In genomic region chr1:166464333-166464732, GRCh38 we compare ENCODE assay signal across 34 cellular contexts.
"Had no signal": no experiment of that assay in that cellular context is flagged by ENCODE, and none has a peak within 500 bp of the region (broad histone marks: within the 10 kb centered on the region; RNA-seq: fewer than 3 reads in every experiment).

No MANE protein-coding gene starts in this region.

- H3K4me3 Mint-ChIP-seq: activated B cell treated with CpG ODN at 0.5 μM for 24 hours; activated CD4-positive, alpha-beta memory T cell treated with anti-CD3 and anti-CD28 coated beads, Interleukin-2, amount 10 ng/mL, durations not matched to agents 7 days and 5 days; activated CD4-positive, alpha-beta T cell treated with anti-CD3 and anti-CD28 coated beads for 36 hours; activated CD4-positive, alpha-beta T cell treated with anti-CD3 and anti-CD28 coated beads, Interleukin-2, amount 10 ng/mL, durations not matched to agents 7 days and 5 days; activated CD8-positive, alpha-beta memory T cell treated with anti-CD3 and anti-CD28 coated beads, Interleukin-2, amount 10 ng/mL, durations not matched to agents 7 days and 5 days; activated CD8-positive, alpha-beta T cell treated with anti-CD3 and anti-CD28 coated beads, Interleukin-2, amount 10 ng/mL, durations not matched to agents 7 days and 5 days; activated naive CD4-positive, alpha-beta T cell treated with anti-CD3 and anti-CD28 coated beads, Interleukin-2, amount 10 ng/mL, durations not matched to agents 7 days and 5 days; activated naive CD4-positive, alpha-beta T cell treated with anti-CD3 and anti-CD28 coated beads, Interleukin-2, amount 50 U/mL, for 24 hours; activated naive CD8-positive, alpha-beta T cell; activated naive CD8-positive, alpha-beta T cell treated with anti-CD3 and anti-CD28 coated beads, Interleukin-2, amount 10 ng/mL, durations not matched to agents 7 days and 5 days; activated naive CD8-positive, alpha-beta T cell treated with anti-CD3 and anti-CD28 coated beads, Interleukin-2, amount 50 U/mL, for 24 hours; activated T-cell treated with anti-CD3 and anti-CD28 coated beads, Interleukin-2, amount 50 U/mL, for 24 hours; brain; central memory CD8-positive, alpha-beta T cell; T-helper 17 cell had no signal

- H3K27me3 Mint-ChIP-seq: activated naive CD4-positive, alpha-beta T cell treated with anti-CD3 and anti-CD28 coated beads, Interleukin-2, amount 10 ng/mL, durations not matched to agents 7 days and 5 days; brain had no signal

- H3K27me3 ChIP-seq: ascending aorta, cardiac muscle cell had no signal

- H3K36me3 Mint-ChIP-seq: activated CD8-positive, alpha-beta memory T cell treated with anti-CD3 and anti-CD28 coated beads, Interleukin-2, amount 10 ng/mL, durations not matched to agents 7 days and 5 days; activated naive CD4-positive, alpha-beta T cell treated with anti-CD3 and anti-CD28 coated beads, Interleukin-2, amount 10 ng/mL, durations not matched to agents 7 days and 5 days; activated naive CD8-positive, alpha-beta T cell treated with anti-CD3 and anti-CD28 coated beads, Interleukin-2, amount 10 ng/mL, durations not matched to agents 7 days and 5 days; brain had no signal

- H3K27ac Mint-ChIP-seq: activated B cell treated with CpG ODN at 0.5 μM for 24 hours; activated CD4-positive, alpha-beta memory T cell treated with anti-CD3 and anti-CD28 coated beads, Interleukin-2, amount 10 ng/mL, durations not matched to agents 7 days and 5 days; activated CD4-positive, alpha-beta T cell treated with anti-CD3 and anti-CD28 coated beads for 36 hours; activated CD4-positive, alpha-beta T cell treated with anti-CD3 and anti-CD28 coated beads, Interleukin-2, amount 10 ng/mL, durations not matched to agents 7 days and 5 days; activated CD8-positive, alpha-beta memory T cell treated with anti-CD3 and anti-CD28 coated beads, Interleukin-2, amount 10 ng/mL, durations not matched to agents 7 days and 5 days; activated CD8-positive, alpha-beta T cell treated with anti-CD3 and anti-CD28 coated beads, Interleukin-2, amount 10 ng/mL, durations not matched to agents 7 days and 5 days; activated naive CD4-positive, alpha-beta T cell treated with anti-CD3 and anti-CD28 coated beads, Interleukin-2, amount 10 ng/mL, durations not matched to agents 7 days and 5 days; activated naive CD4-positive, alpha-beta T cell treated with anti-CD3 and anti-CD28 coated beads, Interleukin-2, amount 50 U/mL, for 24 hours; activated naive CD8-positive, alpha-beta T cell; activated naive CD8-positive, alpha-beta T cell treated with anti-CD3 and anti-CD28 coated beads, Interleukin-2, amount 10 ng/mL, durations not matched to agents 7 days and 5 days; activated naive CD8-positive, alpha-beta T cell treated with anti-CD3 and anti-CD28 coated beads, Interleukin-2, amount 50 U/mL, for 24 hours; activated T-cell treated with anti-CD3 and anti-CD28 coated beads, Interleukin-2, amount 50 U/mL, for 24 hours; activated T-helper 2 cell treated with anti-CD3 and anti-CD28 coated beads, Interferon-gamma antibody, Interleukin-2, Interleukin-4, amounts not matched to agents 10 μg/mL and 5 μg/mL and 100 μg/mL, durations not matched to agents 14 hours and 24 hours and 36 hours; brain; T-helper 17 cell had no signal

- H3K4me1 ChIP-seq: ascending aorta had no signal

- H3K4me3 ChIP-seq: ascending aorta, cardiac muscle cell had no signal

- DNase-seq: activated B cell treated with CpG ODN at 0.5 μM for 24 hours; activated CD4-positive, alpha-beta memory T cell treated with anti-CD3 and anti-CD28 coated beads, Interleukin-2, amount 10 ng/mL, durations not matched to agents 7 days and 5 days; activated CD4-positive, alpha-beta T cell treated with anti-CD3 and anti-CD28 coated beads for 1 hour; activated CD4-positive, alpha-beta T cell treated with anti-CD3 and anti-CD28 coated beads for 36 hours; activated CD4-positive, alpha-beta T cell treated with anti-CD3 and anti-CD28 coated beads for 48 hours; activated CD4-positive, alpha-beta T cell treated with anti-CD3 and anti-CD28 coated beads, Interleukin-2, amount 10 ng/mL, durations not matched to agents 7 days and 5 days; activated CD4-positive, alpha-beta T cell treated with anti-CD3 and anti-CD28 coated beads, Interleukin-2, amount 50 U/mL, for 48 hours; activated CD8-positive, alpha-beta memory T cell treated with anti-CD3 and anti-CD28 coated beads for 24 hours; activated CD8-positive, alpha-beta memory T cell treated with anti-CD3 and anti-CD28 coated beads, Interleukin-2, amount 10 ng/mL, durations not matched to agents 7 days and 5 days; activated CD8-positive, alpha-beta memory T cell treated with anti-CD3 and anti-CD28 coated beads, Interleukin-2, amount 50 U/mL, for 48 hours; activated CD8-positive, alpha-beta T cell treated with anti-CD3 and anti-CD28 coated beads, Interleukin-2, amount 10 ng/mL, durations not matched to agents 7 days and 5 days; activated effector memory CD4-positive, alpha-beta T cell treated with Interleukin-2 at 50 U/mL for 16 hours; activated gamma-delta T cell; activated naive CD4-positive, alpha-beta T cell treated with anti-CD3 and anti-CD28 coated beads, Interleukin-2, amount 10 ng/mL, durations not matched to agents 7 days and 5 days; activated naive CD4-positive, alpha-beta T cell treated with Interleukin-2 at 50 U/mL for 16 hours; activated naive CD8-positive, alpha-beta T cell treated with anti-CD3 and anti-CD28 coated beads, Interleukin-2, amount 10 ng/mL, durations not matched to agents 7 days and 5 days; activated naive CD8-positive, alpha-beta T cell treated with anti-CD3 and anti-CD28 coated beads, Interleukin-2, amount 50 U/mL, for 24 hours; activated T-cell treated with anti-CD3 and anti-CD28 coated beads, Interleukin-2, amount 50 U/mL, for 24 hours; activated T-cell treated with anti-CD3 and anti-CD28 coated beads, Interleukin-2, amount 50 U/mL, for 48 hours; amygdala; anterior cingulate cortex; caudate nucleus; cerebellar nuclear complex; T-helper 17 cell; T-helper 9 cell had no signal

- FAIRE-seq: bronchial epithelial cell had no signal

- H3K27ac ChIP-seq: ascending aorta, cardiac muscle cell, VCaP had no signal

- H3K4me1 Mint-ChIP-seq: activated B cell treated with CpG ODN at 0.5 μM for 24 hours; activated CD4-positive, alpha-beta memory T cell treated with anti-CD3 and anti-CD28 coated beads, Interleukin-2, amount 10 ng/mL, durations not matched to agents 7 days and 5 days; activated CD4-positive, alpha-beta T cell treated with anti-CD3 and anti-CD28 coated beads for 36 hours; activated CD4-positive, alpha-beta T cell treated with anti-CD3 and anti-CD28 coated beads, Interleukin-2, amount 10 ng/mL, durations not matched to agents 7 days and 5 days; activated CD8-positive, alpha-beta memory T cell treated with anti-CD3 and anti-CD28 coated beads, Interleukin-2, amount 10 ng/mL, durations not matched to agents 7 days and 5 days; activated naive CD4-positive, alpha-beta T cell treated with anti-CD3 and anti-CD28 coated beads, Interleukin-2, amount 10 ng/mL, durations not matched to agents 7 days and 5 days; activated naive CD4-positive, alpha-beta T cell treated with anti-CD3 and anti-CD28 coated beads, Interleukin-2, amount 50 U/mL, for 24 hours; activated naive CD8-positive, alpha-beta T cell treated with anti-CD3 and anti-CD28 coated beads, Interleukin-2, amount 10 ng/mL, durations not matched to agents 7 days and 5 days; activated naive CD8-positive, alpha-beta T cell treated with anti-CD3 and anti-CD28 coated beads, Interleukin-2, amount 50 U/mL, for 24 hours; brain; central memory CD8-positive, alpha-beta T cell; T-helper 17 cell had no signal

- ATAC-seq: activated CD4-positive, alpha-beta T cell treated with anti-CD3 and anti-CD28 coated beads for 36 hours; activated CD8-positive, alpha-beta memory T cell treated with anti-CD3 and anti-CD28 coated beads, Interleukin-2, amount 10 ng/mL, durations not matched to agents 7 days and 5 days; activated CD8-positive, alpha-beta T cell treated with anti-CD3 and anti-CD28 coated beads, Interleukin-2, amount 10 ng/mL, durations not matched to agents 7 days and 5 days; activated naive CD8-positive, alpha-beta T cell treated with anti-CD3 and anti-CD28 coated beads, Interleukin-2, amount 50 U/mL, for 24 hours; T-helper 17 cell had no signal

- H3K36me3 ChIP-seq: ascending aorta, cardiac muscle cell had no signal
